In the genomic region with DNA sequence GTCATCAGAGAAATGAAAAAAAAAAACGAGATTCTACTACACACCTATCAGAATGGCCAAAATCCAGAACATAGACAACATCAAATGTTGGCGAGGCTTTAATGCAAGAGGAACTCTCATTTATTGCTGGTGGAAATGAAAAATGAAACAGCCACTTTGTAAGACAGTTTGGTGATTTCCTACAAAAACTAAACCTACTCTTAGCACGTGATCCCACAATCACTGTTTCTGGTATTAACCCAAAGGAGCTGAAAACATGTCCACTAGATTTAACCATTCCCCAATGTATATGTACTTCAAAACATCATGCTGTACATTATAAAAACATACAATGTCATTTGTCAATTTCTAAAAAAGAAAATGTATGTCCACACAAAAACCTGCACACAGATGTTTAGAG, we compare ENCODE assay signal across 23 cellular contexts. TPM values are rescaled to one million over a fixed set of nuclear protein-coding genes. Genes with fewer than 3 reads are reported as not detected.
DNase-seq lines count a peak whose midpoint lies in the region; ATAC-seq, FAIRE-seq and TF ChIP-seq lines count a peak whose summit lies in the region.
"Had no signal": no experiment of that assay in that cellular context is flagged by ENCODE, and none has a peak within 500 bp of the region (broad histone marks: within the 10 kb centered on the region; RNA-seq: fewer than 3 reads in every experiment).

No MANE protein-coding gene starts in this region.

- H3K9me3 ChIP-seq in OCI-LY3 (ENCODE audit: insufficient read depth, low read length), result no peaks in the 10 kb centered on the region
- no peaks in the 10 kb centered on the region for H3K9me3 ChIP-seq in iPS-20b (ENCODE audit: insufficient read depth, low read depth, low read length)
- H3K9me3 ChIP-seq: body of pancreas, gastroesophageal sphincter, left lung, psoas muscle, vagina had no signal

- peaks cover 99% of the 10 kb centered on the region for H3K79me2 ChIP-seq in OCI-LY3 (ENCODE audit: low read length)

- H4K20me1 ChIP-seq in OCI-LY3 (ENCODE audit: insufficient read depth, low read length), result peaks cover 82% of the 10 kb centered on the region

- H3K9me3 Mint-ChIP-seq in activated CD4-positive, alpha-beta T cell treated with anti-CD3 and anti-CD28 coated beads for 36 hours (ENCODE audit: low read depth), result no peaks in the 10 kb centered on the region
- no peaks in the 10 kb centered on the region for H3K9me3 Mint-ChIP-seq in activated CD4-positive, alpha-beta T cell treated with anti-CD3 and anti-CD28 coated beads, Interleukin-2, amount 10 ng/mL, durations not matched to agents 24 days and 14 days

- TF ChIP-seq CTCF in OCI-LY3 (IDR thresholded peaks at IDR 0.05; ENCODE audit: low read depth, low read length), result no peak
- no peak for TF ChIP-seq CTCF in dorsolateral prefrontal cortex (IDR thresholded peaks at IDR 0.05 in 54 of 56, conservative IDR thresholded peaks at IDR 0.05 in 2 of 56; ENCODE audit: low read depth in 1 of 56, partially characterized antibody in 56 of 56)

- H3K4me1 ChIP-seq in OCI-LY3 (ENCODE audit: low read length) (peaks cover 21% of the 10 kb centered on the region), iPS-20b (ENCODE audit: insufficient read depth, low read length) (peaks cover 25% of the 10 kb centered on the region)

- no peak overlapping the region for H3K27ac ChIP-seq in OCI-LY3 (ENCODE audit: low read length)
- H3K27ac ChIP-seq in iPS-20b (ENCODE audit: low read length), result peak overlapping the region; percentile 65
- H3K27ac ChIP-seq in dorsolateral prefrontal cortex, result no peak overlapping the region
- H3K27ac ChIP-seq: 22Rv1, body of pancreas, gastroesophageal sphincter, KMS-11, left lung, psoas muscle, vagina had no signal

- H2AFZ ChIP-seq in OCI-LY3 (ENCODE audit: low read depth, low read length), result no peak overlapping the region

- H3K4me2 ChIP-seq in OCI-LY3 (ENCODE audit: low read length), result peak overlapping the region; percentile 13; the same call in 1 of the 2 replicates
- H3K4me2 ChIP-seq: KMS-11 had no signal

- peak overlapping the region; percentile 22 for H3K27ac Mint-ChIP-seq in activated CD4-positive, alpha-beta T cell treated with anti-CD3 and anti-CD28 coated beads for 36 hours
- H3K27ac Mint-ChIP-seq in activated CD4-positive, alpha-beta T cell treated with anti-CD3 and anti-CD28 coated beads, Interleukin-2, amount 10 ng/mL, durations not matched to agents 24 days and 14 days, result no peak overlapping the region

- H3K27me3 ChIP-seq in OCI-LY3 (ENCODE audit: low read depth, low read length) (no peaks in the 10 kb centered on the region), iPS-20b (ENCODE audit: insufficient read depth, low read length) (no peaks in the 10 kb centered on the region), dorsolateral prefrontal cortex (no peaks in the 10 kb centered on the region)
- H3K27me3 ChIP-seq: body of pancreas, gastroesophageal sphincter, left lung, vagina had no signal

- CTCF ChIA-PET in activated CD4-positive, alpha-beta T cell treated with anti-CD3 and anti-CD28 coated beads for 36 hours (lab: Charles Lee), result interaction anchor here (1.0 to 1.2 kb wide), 2 partner anchors 10 to 13 kb away, joined by 3 to 4 read pairs; partner anchors contain the start of gene MYCBP2

- H3K36me3 ChIP-seq in OCI-LY3 (replicated peaks; ENCODE audit: low read depth, low read length) (peaks cover 3% of the 10 kb centered on the region), iPS-20b (ENCODE audit: insufficient read depth, low read depth, low read length) (no peaks in the 10 kb centered on the region)
- H3K36me3 ChIP-seq: left lung, vagina had no signal

- TF ChIP-seq POLR2A in GM12891 (IDR thresholded peaks at IDR 0.05; ENCODE audit: low read depth, low read length), result no peak

- peaks cover 90% of the 10 kb centered on the region for H3K4me1 Mint-ChIP-seq in activated CD4-positive, alpha-beta T cell treated with anti-CD3 and anti-CD28 coated beads for 36 hours
- H3K4me1 Mint-ChIP-seq in activated CD4-positive, alpha-beta T cell treated with anti-CD3 and anti-CD28 coated beads, Interleukin-2, amount 10 ng/mL, durations not matched to agents 24 days and 14 days, result peaks cover 59% of the 10 kb centered on the region

- peaks cover 4% of the 10 kb centered on the region for H3K36me3 Mint-ChIP-seq in activated CD4-positive, alpha-beta T cell treated with anti-CD3 and anti-CD28 coated beads for 36 hours (ENCODE audit: low read depth)
- H3K36me3 Mint-ChIP-seq in activated CD4-positive, alpha-beta T cell treated with anti-CD3 and anti-CD28 coated beads, Interleukin-2, amount 10 ng/mL, durations not matched to agents 24 days and 14 days (ENCODE audit: low read depth), result peaks cover 10% of the 10 kb centered on the region

- no peak for DNase-seq in activated CD4-positive, alpha-beta T cell treated with anti-CD3 and anti-CD28 coated beads for 36 hours
- no peak for DNase-seq in activated CD4-positive, alpha-beta T cell treated with anti-CD3 and anti-CD28 coated beads, Interleukin-2, amount 10 ng/mL, durations not matched to agents 24 days and 14 days
- DNase-seq in GM12891 (ENCODE audit: insufficient read length, low spot score) (no peak), dorsolateral prefrontal cortex (no peak), amygdala (lab: John Stamatoyannopoulos, UW) (no peak)
- DNase-seq: activated CD4-positive, alpha-beta T cell treated with anti-CD3 and anti-CD28 coated beads for 4 hours; body of pancreas; DMS 273 treated with DMSO at 0.1 percent for 48 hours; hippocampal formation; left lung; NCI-H146; occipital lobe; psoas muscle; stimulated activated CD4-positive, alpha-beta T cell treated with anti-CD3 and anti-CD28 coated beads, Interleukin-15, amount 100 ng/mL, for 24 hours; stimulated activated naive CD4-positive, alpha-beta T cell treated with Interleukin-2 at 50 U/mL for 16 hours had no signal

- H3K9ac ChIP-seq in OCI-LY3 (ENCODE audit: low read length) (no peak overlapping the region), iPS-20b (ENCODE audit: low read depth, low read length) (no peak overlapping the region)
- H3K9ac ChIP-seq: KMS-11 had no signal

- H3K27me3 Mint-ChIP-seq in activated CD4-positive, alpha-beta T cell treated with anti-CD3 and anti-CD28 coated beads for 36 hours, result no peaks in the 10 kb centered on the region
- H3K27me3 Mint-ChIP-seq in activated CD4-positive, alpha-beta T cell treated with anti-CD3 and anti-CD28 coated beads, Interleukin-2, amount 10 ng/mL, durations not matched to agents 24 days and 14 days, result no peaks in the 10 kb centered on the region

- no peak for ATAC-seq in activated CD4-positive, alpha-beta T cell treated with anti-CD3 and anti-CD28 coated beads for 36 hours
- ATAC-seq in GM18868 (IDR thresholded peaks at IDR 0.05; ENCODE audit: unreplicated experiment), result no peak
- ATAC-seq: body of pancreas, gastroesophageal sphincter, left lung, psoas muscle, SK-N-SH treated with all-trans-retinoic acid at 6 μM for 48 hours had no signal

- H3K4me3 Mint-ChIP-seq in activated CD4-positive, alpha-beta T cell treated with anti-CD3 and anti-CD28 coated beads for 36 hours, result no peak overlapping the region
- H3K4me3 Mint-ChIP-seq in activated CD4-positive, alpha-beta T cell treated with anti-CD3 and anti-CD28 coated beads, Interleukin-2, amount 10 ng/mL, durations not matched to agents 24 days and 14 days, result no peak overlapping the region

- H3K4me3 ChIP-seq in OCI-LY3 (ENCODE audit: low read length) (no peak overlapping the region), iPS-20b (ENCODE audit: low read length) (no peak overlapping the region), dorsolateral prefrontal cortex (no peak overlapping the region)
- H3K4me3 ChIP-seq: body of pancreas, gastroesophageal sphincter, left lung, psoas muscle, vagina had no signal

- POLR2A ChIA-PET in activated CD4-positive, alpha-beta T cell treated with anti-CD3 and anti-CD28 coated beads for 36 hours (lab: Charles Lee), result no interaction called here

- intact Hi-C loops in activated CD4-positive, alpha-beta T cell treated with anti-CD3 and anti-CD28 coated beads for 36 hours (cut with DNase I, micrococcal nuclease), result no loop called here
- intact Hi-C loops in activated CD4-positive, alpha-beta T cell treated with anti-CD3 and anti-CD28 coated beads, Interleukin-2, amount 10 ng/mL, durations not matched to agents 24 days and 14 days (cut with micrococcal nuclease), result no loop called here
- intact Hi-C loops in dorsolateral prefrontal cortex (cut with DNase I), result no loop called here

- FAIRE-seq in GM12891 (lab: Jason Lieb, UNC), result peak; percentile 86

TF ChIP-seq in GM12891, 5 proteins besides CTCF, POLR2A, EP300 and RAD21:
- TF ChIP-seq POU2F2 (IDR thresholded peaks at IDR 0.05; ENCODE audit: low read depth, low read length) (no peak), PAX5 (IDR thresholded peaks at IDR 0.05; ENCODE audit: insufficient read depth, low read length, severe bottlenecking) (no peak), POLR2AphosphoS5 (IDR thresholded peaks at IDR 0.05; ENCODE audit: low read depth, low read length) (no peak), SPI1 (IDR thresholded peaks at IDR 0.05; ENCODE audit: low read depth, low read length) (no peak), TAF1 (IDR thresholded peaks at IDR 0.05; ENCODE audit: low read depth, low read length) (no peak)
TF ChIP-seq in GM12891: peak in this region for 0.

RNA-seq across cellular contexts. Expression of gene MYCBP2, which starts 13.0 kb away (rescaled TPM):
- 10 to 100 TPM; 71.3 to 85.9 TPM for total RNA-seq in activated CD4-positive, alpha-beta T cell treated with anti-CD3 and anti-CD28 coated beads for 36 hours
- 94.6 and 119 TPM in 2 replicates for total RNA-seq in activated CD4-positive, alpha-beta T cell treated with anti-CD3 and anti-CD28 coated beads, Interleukin-2, amount 10 ng/mL, durations not matched to agents 24 days and 14 days
- 77.0 TPM for polyA plus RNA-seq in GM12891 (2012; ENCODE audit: low read depth, missing spikeins)
- 100 to 1,000 TPM; 129 to 446 (median 310) TPM for total RNA-seq in dorsolateral prefrontal cortex
